Comparison of ENCODE assay signal across 8 cellular contexts in genomic region chr9:113522858-113523257, GRCh38. TPM values are rescaled to one million over a fixed set of nuclear protein-coding genes. Genes with fewer than 3 reads are reported as not detected.
DNase-seq lines count a peak whose midpoint lies in the region; ATAC-seq and TF ChIP-seq lines count a peak whose summit lies in the region.

No MANE protein-coding gene starts in this region.

- no peaks in the 10 kb centered on the region for H3K27me3 Mint-ChIP-seq in activated CD4-positive, alpha-beta memory T cell treated with anti-CD3 and anti-CD28 coated beads, Interleukin-2, amount 10 ng/mL, durations not matched to agents 7 days and 5 days
- peaks cover 3% of the 10 kb centered on the region for H3K27me3 Mint-ChIP-seq in neural progenitor cell (ENCODE audit: insufficient read depth, low read depth)

- 0 out of 22 replicates have a peak, but pooled peaks cover 0 to 9% (median 0%) of the 10 kb centered on the region in 11 experiments for H4K20me1 ChIP-seq in BLaER1 treated with 17β-estradiol and CSF1 and Interleukin-3, amounts not matched to agents 10 nM and 100 nM
- H4K20me1 ChIP-seq in neural progenitor cell (ENCODE audit: low read depth): no peaks in the 10 kb centered on the region

- CTCF ChIA-PET in activated CD4-positive, alpha-beta memory T cell treated with anti-CD3 and anti-CD28 coated beads, Interleukin-2, amount 10 ng/mL, durations not matched to agents 7 days and 5 days (lab: Charles Lee): interaction anchor here (1.3 to 4.6 kb wide), 4 partner anchors 10 to 69 kb away, joined by 3 to 15 read pairs (median 5); no protein-coding TSS in a partner anchor

- POLR2A ChIA-PET in activated CD4-positive, alpha-beta memory T cell treated with anti-CD3 and anti-CD28 coated beads, Interleukin-2, amount 10 ng/mL, durations not matched to agents 7 days and 5 days (lab: Charles Lee): interaction anchor here (1.4 to 2.5 kb wide), 3 partner anchors 11 to 113 kb away, joined by 5 to 19 read pairs (median 16); partner anchors contain the start of genes C9orf43 and POLE3

- peak overlapping the region; percentile 32 for H3K27ac Mint-ChIP-seq in activated CD4-positive, alpha-beta memory T cell treated with anti-CD3 and anti-CD28 coated beads, Interleukin-2, amount 10 ng/mL, durations not matched to agents 7 days and 5 days
- H3K27ac Mint-ChIP-seq in neural progenitor cell: no peak overlapping the region

- H3K9me3 ChIP-seq in BLaER1 treated with 17β-estradiol and CSF1 and Interleukin-3, amounts not matched to agents 10 nM and 100 nM (replicated peaks in 1 of 11): no peaks in the 10 kb centered on the region
- H3K9me3 ChIP-seq in mucosa of rectum (ENCODE audit: control insufficient read depth in 2 of 2, low read length in 2 of 2) (no peaks in the 10 kb centered on the region), neural progenitor cell (ENCODE audit: low read depth) (no peaks in the 10 kb centered on the region)

- peak overlapping the region in 6 of 10 experiments; percentile 27 to 61 (median 44); a peak in 8 of 20 replicates for H3K4me3 ChIP-seq in BLaER1 treated with 17β-estradiol and CSF1 and Interleukin-3, amounts not matched to agents 10 nM and 100 nM
- H3K4me3 ChIP-seq in mucosa of rectum (ENCODE audit: low read length in 2 of 2) (peak overlapping the region in 1 of 2 donors; percentile 59), neural progenitor cell (no peak overlapping the region)

- H3K27me3 ChIP-seq in BLaER1 treated with 17β-estradiol and CSF1 and Interleukin-3, amounts not matched to agents 10 nM and 100 nM: peaks cover 0 to 15% (median 0%) of the 10 kb centered on the region in 11 experiments; a peak in 3 of 22 replicates
- H3K27me3 ChIP-seq in mucosa of rectum (ENCODE audit: control insufficient read depth in 2 of 2, insufficient read depth in 2 of 2, low read length in 2 of 2): no peaks in the 10 kb centered on the region
- no peaks in the 10 kb centered on the region for H3K27me3 ChIP-seq in neural progenitor cell

- H3K4me2 ChIP-seq in BLaER1 treated with 17β-estradiol and CSF1 and Interleukin-3, amounts not matched to agents 10 nM and 100 nM: peak overlapping the region; percentile 81 to 99 (median 95)
- H3K4me2 ChIP-seq in neural progenitor cell: no peak overlapping the region

- peaks cover 18% of the 10 kb centered on the region for H3K36me3 Mint-ChIP-seq in activated CD4-positive, alpha-beta memory T cell treated with anti-CD3 and anti-CD28 coated beads, Interleukin-2, amount 10 ng/mL, durations not matched to agents 7 days and 5 days (ENCODE audit: low read depth)
- H3K36me3 Mint-ChIP-seq in neural progenitor cell: peaks cover 6% of the 10 kb centered on the region

- H3K4me1 Mint-ChIP-seq in activated CD4-positive, alpha-beta memory T cell treated with anti-CD3 and anti-CD28 coated beads, Interleukin-2, amount 10 ng/mL, durations not matched to agents 7 days and 5 days: peaks cover 69% of the 10 kb centered on the region
- peaks cover 54% of the 10 kb centered on the region for H3K4me1 Mint-ChIP-seq in neural progenitor cell

- H3K9ac ChIP-seq in BLaER1 treated with 17β-estradiol and CSF1 and Interleukin-3, amounts not matched to agents 10 nM and 100 nM: peak overlapping the region in 5 of 11 experiments; percentile 24 to 57 (median 37); a peak in 4 of 22 replicates
- H3K9ac ChIP-seq in mucosa of rectum (ENCODE audit: low read depth in 1 of 2, low read length in 2 of 2): peak overlapping the region; percentile 29 to 65
- no peak overlapping the region for H3K9ac ChIP-seq in neural progenitor cell

- H2AFZ ChIP-seq in neural progenitor cell (replicated peaks): no peak overlapping the region

- DNase-seq in activated CD4-positive, alpha-beta memory T cell treated with anti-CD3 and anti-CD28 coated beads, Interleukin-2, amount 10 ng/mL, durations not matched to agents 7 days and 5 days: no peak
- no peak for DNase-seq in CD1c-positive myeloid dendritic cell (ENCODE audit: extremely low spot score)
- no peak for DNase-seq in hepatic stellate cell (ENCODE audit: low spot score)
- DNase-seq in neural progenitor cell (ENCODE audit: low spot score): no peak
- DNase-seq in anterior cingulate cortex (lab: John Stamatoyannopoulos, UW): no peak

- peak overlapping the region in 1 of 11 experiments; percentile 45; a peak in 1 of 22 replicates for H3K27ac ChIP-seq in BLaER1 treated with 17β-estradiol and CSF1 and Interleukin-3, amounts not matched to agents 10 nM and 100 nM
- H3K27ac ChIP-seq in mucosa of rectum (ENCODE audit: low read depth in 2 of 2, low read length in 2 of 2) (peak overlapping the region; percentile 83 to 92), neural progenitor cell (no peak overlapping the region)

- H3K4me3 Mint-ChIP-seq in activated CD4-positive, alpha-beta memory T cell treated with anti-CD3 and anti-CD28 coated beads, Interleukin-2, amount 10 ng/mL, durations not matched to agents 7 days and 5 days: peak overlapping the region; percentile 5
- no peak overlapping the region for H3K4me3 Mint-ChIP-seq in neural progenitor cell

- H3K9me3 Mint-ChIP-seq in activated CD4-positive, alpha-beta memory T cell treated with anti-CD3 and anti-CD28 coated beads, Interleukin-2, amount 10 ng/mL, durations not matched to agents 7 days and 5 days: no peaks in the 10 kb centered on the region
- H3K9me3 Mint-ChIP-seq in neural progenitor cell: no peaks in the 10 kb centered on the region

- peaks cover 5% of the 10 kb centered on the region for H3F3A ChIP-seq in neural progenitor cell (ENCODE audit: low read depth)

- TF ChIP-seq CTCF in neural progenitor cell (IDR thresholded peaks at IDR 0.05): no peak

- peak; percentile 3 for ATAC-seq in GM21526 (IDR thresholded peaks at IDR 0.05; ENCODE audit: low FRiP score, unreplicated experiment)

- peaks cover 48 to 62% (median 55%) of the 10 kb centered on the region in 10 experiments for H3K4me1 ChIP-seq in BLaER1 treated with 17β-estradiol and CSF1 and Interleukin-3, amounts not matched to agents 10 nM and 100 nM
- H3K4me1 ChIP-seq in mucosa of rectum (ENCODE audit: control insufficient read depth in 2 of 2, insufficient read depth in 2 of 2, low read length in 2 of 2) (peaks cover 88 to 92% of the 10 kb centered on the region in 2 donors), neural progenitor cell (peaks cover 21% of the 10 kb centered on the region)

- H3K36me3 ChIP-seq in BLaER1 treated with 17β-estradiol and CSF1 and Interleukin-3, amounts not matched to agents 10 nM and 100 nM: no peaks in the 10 kb centered on the region
- peaks cover 6% of the 10 kb centered on the region in 2 donors for H3K36me3 ChIP-seq in mucosa of rectum (ENCODE audit: control insufficient read depth in 2 of 2, insufficient read depth in 2 of 2, low read length in 2 of 2)
- H3K36me3 ChIP-seq in neural progenitor cell: no peaks in the 10 kb centered on the region

- no peaks in the 10 kb centered on the region for H3K79me2 ChIP-seq in neural progenitor cell (ENCODE audit: low read depth)

RNA-seq across cellular contexts. Expression of gene RGS3, which starts 59.3 kb away (rescaled TPM):
- total RNA-seq in activated CD4-positive, alpha-beta memory T cell treated with anti-CD3 and anti-CD28 coated beads, Interleukin-2, amount 10 ng/mL, durations not matched to agents 7 days and 5 days: 10 to 100 TPM; 22.7 to 24.0 TPM
- total RNA-seq in neural progenitor cell (ENCODE audit: low replicate concordance): 30.3 and 39.9 TPM in 2 replicates
